In genomic region chr17:3506054-3506453, GRCh38 we compare ENCODE assay signal across 38 cellular contexts. TPM values are rescaled to one million over a fixed set of nuclear protein-coding genes. Genes with fewer than 3 reads are reported as not detected.
"Had no signal": no experiment of that assay in that cellular context is flagged by ENCODE, and none has a peak within 500 bp of the region (broad histone marks: within the 10 kb centered on the region; RNA-seq: fewer than 3 reads in every experiment).

No MANE protein-coding gene starts in this region.

- H3K4me1 Mint-ChIP-seq: activated CD4-positive, alpha-beta T cell treated with anti-CD3 and anti-CD28 coated beads for 36 hours; activated CD4-positive, alpha-beta T cell treated with anti-CD3 and anti-CD28 coated beads, Interleukin-2, amount 10 ng/mL, durations not matched to agents 24 days and 14 days; activated CD8-positive, alpha-beta memory T cell treated with anti-CD3 and anti-CD28 coated beads, Interleukin-2, amount 10 ng/mL, durations not matched to agents 7 days and 5 days; activated naive CD4-positive, alpha-beta T cell treated with anti-CD3 and anti-CD28 coated beads, Interleukin-2, amount 50 U/mL, for 24 hours; activated naive CD8-positive, alpha-beta T cell treated with anti-CD3 and anti-CD28 coated beads for 36 hours; activated naive CD8-positive, alpha-beta T cell treated with anti-CD3 and anti-CD28 coated beads, Interleukin-2, amount 50 U/mL, for 24 hours; T-helper 17 cell had no signal

- H3K4me3 Mint-ChIP-seq: activated CD4-positive, alpha-beta memory T cell treated with anti-CD3 and anti-CD28 coated beads for 36 hours; activated CD4-positive, alpha-beta T cell treated with anti-CD3 and anti-CD28 coated beads for 36 hours; activated CD4-positive, alpha-beta T cell treated with anti-CD3 and anti-CD28 coated beads, Interleukin-2, amount 10 ng/mL, durations not matched to agents 24 days and 14 days; activated CD8-positive, alpha-beta memory T cell treated with anti-CD3 and anti-CD28 coated beads, Interleukin-2, amount 10 ng/mL, durations not matched to agents 7 days and 5 days; activated CD8-positive, alpha-beta T cell treated with anti-CD3 and anti-CD28 coated beads, Interleukin-2, amount 10 ng/mL, durations not matched to agents 7 days and 5 days; activated naive CD4-positive, alpha-beta T cell treated with anti-CD3 and anti-CD28 coated beads for 36 hours; activated naive CD4-positive, alpha-beta T cell treated with anti-CD3 and anti-CD28 coated beads, Interleukin-2, amount 50 U/mL, for 24 hours; activated naive CD8-positive, alpha-beta T cell treated with anti-CD3 and anti-CD28 coated beads for 36 hours; activated naive CD8-positive, alpha-beta T cell treated with anti-CD3 and anti-CD28 coated beads, Interleukin-2, amount 50 U/mL, for 24 hours; activated T-helper 1 cell treated with anti-CD3 and anti-CD28 coated beads, Interleukin-12 subunit alpha, Interleukin-12 subunit beta, Interleukin-2, Interleukin-4 antibody, amounts not matched to agents 30 ng/mL and 10 ng/mL and 1 ng/mL, durations not matched to agents 14 hours and 24 hours and 36 hours; effector memory CD8-positive, alpha-beta T cell; T-helper 17 cell; T-helper 2 cell treated with Interferon-gamma antibody and Interleukin-4, amounts not matched to agents 5 μg/mL and 100 μg/mL, for 36 hours had no signal

- H3K4me3 ChIP-seq: adrenal gland, body of pancreas, esophagus muscularis mucosa, gastrocnemius medialis had no signal

- H3K9me3 ChIP-seq: adrenal gland, body of pancreas, esophagus muscularis mucosa, gastrocnemius medialis had no signal

- FAIRE-seq: colon had no signal

- DNase-seq: activated CD4-positive, alpha-beta memory T cell treated with anti-CD3 and anti-CD28 coated beads for 36 hours; activated CD4-positive, alpha-beta T cell treated with anti-CD3 and anti-CD28 coated beads for 36 hours; activated CD4-positive, alpha-beta T cell treated with anti-CD3 and anti-CD28 coated beads, Interleukin-2, amount 10 ng/mL, durations not matched to agents 24 days and 14 days; activated CD4-positive, CD25-positive, alpha-beta regulatory T cell; activated CD4-positive, CD25-positive, alpha-beta regulatory T cell treated with anti-CD3 and anti-CD28 coated beads, Interleukin-2, amount 50 U/mL, for 72 hours; activated CD8-positive, alpha-beta memory T cell treated with anti-CD3 and anti-CD28 coated beads, Interleukin-2, amount 10 ng/mL, durations not matched to agents 7 days and 5 days; activated CD8-positive, alpha-beta memory T cell treated with anti-CD3 and anti-CD28 coated beads, Interleukin-2, amount 50 U/mL, for 4 hours; activated CD8-positive, alpha-beta T cell treated with anti-CD3 and anti-CD28 coated beads, Interleukin-2, amount 10 ng/mL, durations not matched to agents 7 days and 5 days; activated effector memory CD4-positive, alpha-beta T cell treated with anti-CD3 and anti-CD28 coated beads, Interleukin-2, amount 50 U/mL, for 16 hours; activated naive CD4-positive, alpha-beta T cell treated with anti-CD3 and anti-CD28 coated beads for 36 hours; activated naive CD8-positive, alpha-beta T cell treated with anti-CD3 and anti-CD28 coated beads for 36 hours; activated naive CD8-positive, alpha-beta T cell treated with anti-CD3 and anti-CD28 coated beads, Interleukin-2, amount 50 U/mL, for 24 hours; activated T-cell treated with anti-CD3 and anti-CD28 coated beads, Interleukin-2, amount 50 U/mL, for 1 hour; activated T-cell treated with anti-CD3 and anti-CD28 coated beads, Interleukin-2, amount 50 U/mL, for 48 hours; adrenal gland; amygdala; aorta; body of pancreas; caudate nucleus; cortex of kidney; dermis blood vessel endothelial cell; effector CD4-positive, alpha-beta T cell; effector memory CD8-positive, alpha-beta T cell; erythroblast; foreskin keratinocyte; gastrocnemius medialis; glutamatergic neuron; T-helper 1 cell; T-helper 17 cell; T1000 had no signal

- H3K27me3 Mint-ChIP-seq: activated CD4-positive, alpha-beta T cell treated with anti-CD3 and anti-CD28 coated beads for 36 hours; activated CD4-positive, alpha-beta T cell treated with anti-CD3 and anti-CD28 coated beads, Interleukin-2, amount 10 ng/mL, durations not matched to agents 24 days and 14 days; activated naive CD8-positive, alpha-beta T cell treated with anti-CD3 and anti-CD28 coated beads, Interleukin-2, amount 50 U/mL, for 24 hours had no signal

- H3K9me3 Mint-ChIP-seq: activated CD4-positive, alpha-beta T cell treated with anti-CD3 and anti-CD28 coated beads, Interleukin-2, amount 10 ng/mL, durations not matched to agents 24 days and 14 days; activated naive CD4-positive, alpha-beta T cell treated with anti-CD3 and anti-CD28 coated beads for 36 hours; activated naive CD4-positive, alpha-beta T cell treated with anti-CD3 and anti-CD28 coated beads, Interleukin-2, amount 50 U/mL, for 24 hours; activated naive CD8-positive, alpha-beta T cell treated with anti-CD3 and anti-CD28 coated beads, Interleukin-2, amount 50 U/mL, for 24 hours; activated T-helper 1 cell treated with anti-CD3 and anti-CD28 coated beads, Interleukin-12 subunit alpha, Interleukin-12 subunit beta, Interleukin-2, Interleukin-4 antibody, amounts not matched to agents 30 ng/mL and 10 ng/mL and 1 ng/mL, durations not matched to agents 14 hours and 24 hours and 36 hours; activated T-helper 2 cell treated with anti-CD3 and anti-CD28 coated beads, Interferon-gamma antibody, Interleukin-2, Interleukin-4, amounts not matched to agents 10 μg/mL and 5 μg/mL and 100 μg/mL, durations not matched to agents 14 hours and 24 hours and 36 hours; effector memory CD8-positive, alpha-beta T cell; T-helper 2 cell treated with Interferon-gamma antibody and Interleukin-4, amounts not matched to agents 5 μg/mL and 100 μg/mL, for 36 hours had no signal

- ATAC-seq: activated CD4-positive, alpha-beta T cell treated with anti-CD3 and anti-CD28 coated beads for 36 hours; activated CD8-positive, alpha-beta memory T cell treated with anti-CD3 and anti-CD28 coated beads, Interleukin-2, amount 10 ng/mL, durations not matched to agents 7 days and 5 days; activated CD8-positive, alpha-beta T cell treated with anti-CD3 and anti-CD28 coated beads, Interleukin-2, amount 10 ng/mL, durations not matched to agents 7 days and 5 days; activated naive CD8-positive, alpha-beta T cell treated with anti-CD3 and anti-CD28 coated beads, Interleukin-2, amount 50 U/mL, for 24 hours; body of pancreas; effector memory CD8-positive, alpha-beta T cell; foreskin keratinocyte; gastrocnemius medialis; T-helper 17 cell had no signal

- H3K27ac ChIP-seq: adrenal gland, body of pancreas, esophagus muscularis mucosa, foreskin keratinocyte, gastrocnemius medialis had no signal

- H3K36me3 Mint-ChIP-seq: activated CD4-positive, alpha-beta memory T cell treated with anti-CD3 and anti-CD28 coated beads for 36 hours; activated CD8-positive, alpha-beta memory T cell treated with anti-CD3 and anti-CD28 coated beads, Interleukin-2, amount 10 ng/mL, durations not matched to agents 7 days and 5 days; activated naive CD4-positive, alpha-beta T cell treated with anti-CD3 and anti-CD28 coated beads, Interleukin-2, amount 50 U/mL, for 24 hours; activated naive CD8-positive, alpha-beta T cell treated with anti-CD3 and anti-CD28 coated beads for 36 hours had no signal

- H3K27me3 ChIP-seq: adrenal gland, body of pancreas, esophagus muscularis mucosa, foreskin keratinocyte, gastrocnemius medialis had no signal

- H3K4me1 ChIP-seq: adrenal gland, body of pancreas, foreskin keratinocyte had no signal

- H3K36me3 ChIP-seq: adrenal gland, esophagus muscularis mucosa, gastrocnemius medialis had no signal

- H3K27ac Mint-ChIP-seq: activated CD4-positive, alpha-beta memory T cell treated with anti-CD3 and anti-CD28 coated beads for 36 hours; activated CD4-positive, alpha-beta T cell treated with anti-CD3 and anti-CD28 coated beads for 36 hours; activated CD4-positive, alpha-beta T cell treated with anti-CD3 and anti-CD28 coated beads, Interleukin-2, amount 10 ng/mL, durations not matched to agents 24 days and 14 days; activated CD8-positive, alpha-beta memory T cell treated with anti-CD3 and anti-CD28 coated beads, Interleukin-2, amount 10 ng/mL, durations not matched to agents 7 days and 5 days; activated CD8-positive, alpha-beta T cell treated with anti-CD3 and anti-CD28 coated beads, Interleukin-2, amount 10 ng/mL, durations not matched to agents 7 days and 5 days; activated naive CD4-positive, alpha-beta T cell treated with anti-CD3 and anti-CD28 coated beads for 36 hours; activated naive CD4-positive, alpha-beta T cell treated with anti-CD3 and anti-CD28 coated beads, Interleukin-2, amount 50 U/mL, for 24 hours; activated naive CD8-positive, alpha-beta T cell treated with anti-CD3 and anti-CD28 coated beads for 36 hours; activated naive CD8-positive, alpha-beta T cell treated with anti-CD3 and anti-CD28 coated beads, Interleukin-2, amount 50 U/mL, for 24 hours; activated T-helper 1 cell treated with anti-CD3 and anti-CD28 coated beads, Interleukin-12 subunit alpha, Interleukin-12 subunit beta, Interleukin-2, Interleukin-4 antibody, amounts not matched to agents 30 ng/mL and 10 ng/mL and 1 ng/mL, durations not matched to agents 14 hours and 24 hours and 36 hours; activated T-helper 2 cell treated with anti-CD3 and anti-CD28 coated beads, Interferon-gamma antibody, Interleukin-2, Interleukin-4, amounts not matched to agents 10 μg/mL and 5 μg/mL and 100 μg/mL, durations not matched to agents 14 hours and 24 hours and 36 hours; effector memory CD8-positive, alpha-beta T cell; T-helper 17 cell; T-helper 2 cell treated with Interferon-gamma antibody and Interleukin-4, amounts not matched to agents 5 μg/mL and 100 μg/mL, for 36 hours had no signal

RNA-seq across cellular contexts. Expression of gene ASPA, which starts 30.3 kb away (rescaled TPM):
- total RNA-seq: activated CD4-positive, alpha-beta memory T cell treated with anti-CD3 and anti-CD28 coated beads for 36 hours; activated CD4-positive, alpha-beta T cell treated with anti-CD3 and anti-CD28 coated beads for 36 hours; activated CD4-positive, alpha-beta T cell treated with anti-CD3 and anti-CD28 coated beads, Interleukin-2, amount 10 ng/mL, durations not matched to agents 24 days and 14 days; activated CD8-positive, alpha-beta memory T cell treated with anti-CD3 and anti-CD28 coated beads for 36 hours; activated CD8-positive, alpha-beta memory T cell treated with anti-CD3 and anti-CD28 coated beads, Interleukin-2, amount 10 ng/mL, durations not matched to agents 7 days and 5 days; activated CD8-positive, alpha-beta T cell treated with anti-CD3 and anti-CD28 coated beads, Interleukin-2, amount 10 ng/mL, durations not matched to agents 7 days and 5 days; activated naive CD8-positive, alpha-beta T cell treated with anti-CD3 and anti-CD28 coated beads for 36 hours; activated T-helper 1 cell treated with anti-CD3 and anti-CD28 coated beads, Interleukin-12 subunit alpha, Interleukin-12 subunit beta, Interleukin-2, Interleukin-4 antibody, amounts not matched to agents 30 ng/mL and 10 ng/mL and 1 ng/mL, durations not matched to agents 14 hours and 24 hours and 36 hours; activated T-helper 2 cell treated with anti-CD3 and anti-CD28 coated beads, Interferon-gamma antibody, Interleukin-2, Interleukin-4, amounts not matched to agents 10 μg/mL and 5 μg/mL and 100 μg/mL, durations not matched to agents 14 hours and 24 hours and 36 hours; chondrocyte; dermis blood vessel endothelial cell; foreskin keratinocyte; T-helper 17 cell had no signal
- polyA plus RNA-seq: foreskin keratinocyte had no signal

RNA-seq across cellular contexts. Expression of gene SPATA22, which starts 34.4 kb away (rescaled TPM):
- total RNA-seq: activated CD4-positive, alpha-beta memory T cell treated with anti-CD3 and anti-CD28 coated beads for 36 hours; activated CD4-positive, alpha-beta T cell treated with anti-CD3 and anti-CD28 coated beads, Interleukin-2, amount 10 ng/mL, durations not matched to agents 24 days and 14 days; activated CD8-positive, alpha-beta T cell treated with anti-CD3 and anti-CD28 coated beads, Interleukin-2, amount 10 ng/mL, durations not matched to agents 7 days and 5 days; activated naive CD4-positive, alpha-beta T cell treated with anti-CD3 and anti-CD28 coated beads for 36 hours; activated T-helper 1 cell treated with anti-CD3 and anti-CD28 coated beads, Interleukin-12 subunit alpha, Interleukin-12 subunit beta, Interleukin-2, Interleukin-4 antibody, amounts not matched to agents 30 ng/mL and 10 ng/mL and 1 ng/mL, durations not matched to agents 14 hours and 24 hours and 36 hours; activated T-helper 2 cell treated with anti-CD3 and anti-CD28 coated beads, Interferon-gamma antibody, Interleukin-2, Interleukin-4, amounts not matched to agents 10 μg/mL and 5 μg/mL and 100 μg/mL, durations not matched to agents 14 hours and 24 hours and 36 hours; body of pancreas; chondrocyte; foreskin keratinocyte had no signal
- polyA plus RNA-seq: foreskin keratinocyte had no signal

RNA-seq across cellular contexts. Expression of gene TRPV3, which starts 51.6 kb away (rescaled TPM):
- total RNA-seq: dermis blood vessel endothelial cell had no signal
